12 cellular contexts compared by ENCODE assay signal in the genomic region with DNA sequence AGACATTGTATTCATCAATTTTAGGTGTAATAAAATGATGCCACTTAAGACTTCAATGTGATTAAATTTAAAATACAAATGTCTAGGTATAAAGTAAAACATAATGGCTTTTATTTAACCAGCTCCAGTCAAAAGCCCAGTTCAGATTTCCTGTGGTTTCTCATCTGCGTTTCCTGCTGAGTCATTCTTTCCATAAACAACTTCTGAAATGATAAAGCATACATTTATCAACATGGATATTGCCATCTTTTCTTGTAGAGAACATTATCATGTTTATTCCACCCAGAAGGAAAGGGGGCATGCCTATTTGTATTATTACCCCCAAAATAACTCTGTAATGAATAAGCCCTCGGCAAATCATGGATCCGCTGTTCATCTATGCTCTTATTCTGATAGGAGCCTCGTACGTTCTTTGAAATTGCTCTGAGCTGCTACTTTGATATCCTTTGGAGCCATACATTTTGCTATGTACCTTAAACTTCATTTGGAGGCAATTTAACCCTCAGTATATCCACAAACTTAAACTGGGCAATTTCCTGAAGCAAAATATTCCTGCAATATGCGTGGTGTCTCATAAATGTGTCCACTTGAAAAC. TPM values are rescaled to one million over a fixed set of nuclear protein-coding genes. Genes with fewer than 3 reads are reported as not detected.
DNase-seq lines count a peak whose midpoint lies in the region; ATAC-seq and TF ChIP-seq lines count a peak whose summit lies in the region.
"Had no signal": no experiment of that assay in that cellular context is flagged by ENCODE, and none has a peak within 500 bp of the region (broad histone marks: within the 10 kb centered on the region; RNA-seq: fewer than 3 reads in every experiment).

No MANE protein-coding gene starts in this region.

- no peaks in the 10 kb centered on the region for H3K79me2 ChIP-seq in smooth muscle cell (ENCODE audit: low read depth)

- peak overlapping the region; percentile 47 for H3K4me2 ChIP-seq in smooth muscle cell

- no peak for ATAC-seq in GM19351 (IDR thresholded peaks at IDR 0.05; ENCODE audit: unreplicated experiment)
- no peak for ATAC-seq in HG02759 (IDR thresholded peaks at IDR 0.05; ENCODE audit: unreplicated experiment)
- ATAC-seq in HG03520 (IDR thresholded peaks at IDR 0.05; ENCODE audit: unreplicated experiment): no peak
- ATAC-seq: WTC11 had no signal

- H3K27me3 ChIP-seq in smooth muscle cell (ENCODE audit: low read depth): no peaks in the 10 kb centered on the region

- no peak for TF ChIP-seq CTCF in smooth muscle cell (IDR thresholded peaks at IDR 0.05; ENCODE audit: borderline replicate concordance, insufficient read depth, poor library complexity, severe bottlenecking)

- peaks cover 46% of the 10 kb centered on the region for H3K27me3 Mint-ChIP-seq in activated CD4-positive, alpha-beta T cell treated with anti-CD3 and anti-CD28 coated beads, Interleukin-2, amount 10 ng/mL, durations not matched to agents 7 days and 5 days

- H3K27ac Mint-ChIP-seq in activated CD4-positive, alpha-beta T cell treated with anti-CD3 and anti-CD28 coated beads, Interleukin-2, amount 10 ng/mL, durations not matched to agents 7 days and 5 days: no peak overlapping the region
- H3K27ac Mint-ChIP-seq: mesothelial cell of epicardium had no signal

- peak; percentile 13 for DNase-seq in activated CD4-positive, alpha-beta T cell treated with anti-CD3 and anti-CD28 coated beads, Interleukin-2, amount 10 ng/mL, durations not matched to agents 7 days and 5 days
- DNase-seq in activated CD4-positive, alpha-beta T cell treated with anti-CD3 and anti-CD28 coated beads for 4 hours: no peak
- peak; percentile 53 for DNase-seq in NCI-H460 (ENCODE audit: extremely low read depth, low read depth)
- peak; percentile 82 to 90 for DNase-seq in dermis microvascular lymphatic vessel endothelial cell (ENCODE audit: low read depth in 2 of 2)
- no peak for DNase-seq in smooth muscle cell (lab: John Stamatoyannopoulos, UW; ENCODE audit: unreplicated experiment)
- DNase-seq: caudate nucleus; CD8-positive, alpha-beta memory T cell had no signal

- H3K4me1 ChIP-seq in smooth muscle cell (ENCODE audit: low read depth): peaks cover 10% of the 10 kb centered on the region

- no peak overlapping the region for H3K4me3 Mint-ChIP-seq in activated CD4-positive, alpha-beta T cell treated with anti-CD3 and anti-CD28 coated beads, Interleukin-2, amount 10 ng/mL, durations not matched to agents 7 days and 5 days
- H3K4me3 Mint-ChIP-seq: mesothelial cell of epicardium, WTC11 had no signal

- H4K20me1 ChIP-seq in smooth muscle cell (ENCODE audit: low read depth): no peaks in the 10 kb centered on the region

- H3K27ac ChIP-seq in smooth muscle cell (ENCODE audit: low read depth): peak overlapping the region; percentile 59

- H3K4me3 ChIP-seq in smooth muscle cell: no peak overlapping the region

- peak overlapping the region; percentile 52 for H2AFZ ChIP-seq in smooth muscle cell (ENCODE audit: low read depth)

- H3F3A ChIP-seq in smooth muscle cell (ENCODE audit: low read depth): no peaks in the 10 kb centered on the region

- 54% methylated on average over 6 of the region's 6 CpGs for WGBS in smooth muscle cell (ENCODE audit: low lambda C conversion rate)

- CTCF ChIA-PET in activated CD4-positive, alpha-beta T cell treated with anti-CD3 and anti-CD28 coated beads, Interleukin-2, amount 10 ng/mL, durations not matched to agents 7 days and 5 days (lab: Charles Lee): interaction anchor here (0.7 kb wide), 1 partner anchor 8 kb away, joined by 3 read pairs; no protein-coding TSS in a partner anchor

- peaks cover 19% of the 10 kb centered on the region for H3K4me1 Mint-ChIP-seq in activated CD4-positive, alpha-beta T cell treated with anti-CD3 and anti-CD28 coated beads, Interleukin-2, amount 10 ng/mL, durations not matched to agents 7 days and 5 days

- H3K36me3 Mint-ChIP-seq in activated CD4-positive, alpha-beta T cell treated with anti-CD3 and anti-CD28 coated beads, Interleukin-2, amount 10 ng/mL, durations not matched to agents 7 days and 5 days (ENCODE audit: low read depth): no peaks in the 10 kb centered on the region
- H3K36me3 Mint-ChIP-seq: mesothelial cell of epicardium had no signal

- POLR2A ChIA-PET in activated CD4-positive, alpha-beta T cell treated with anti-CD3 and anti-CD28 coated beads, Interleukin-2, amount 10 ng/mL, durations not matched to agents 7 days and 5 days (lab: Charles Lee): no interaction called here

- no peak overlapping the region for H3K9ac ChIP-seq in smooth muscle cell (ENCODE audit: low read depth)

- H3K9me3 ChIP-seq in smooth muscle cell (replicated peaks; ENCODE audit: low read depth): no peaks in the 10 kb centered on the region

- no peaks in the 10 kb centered on the region for H3K9me3 Mint-ChIP-seq in activated CD4-positive, alpha-beta T cell treated with anti-CD3 and anti-CD28 coated beads, Interleukin-2, amount 10 ng/mL, durations not matched to agents 7 days and 5 days
- H3K9me3 Mint-ChIP-seq: CD8-positive, alpha-beta memory T cell had no signal

- H3K36me3 ChIP-seq in smooth muscle cell (ENCODE audit: low read depth): no peaks in the 10 kb centered on the region

RNA-seq across cellular contexts. Expression of a gene that starts 28.3 kb away (rescaled TPM):
- 10 to 100 TPM; 60.9 to 61.1 TPM for total RNA-seq in activated CD4-positive, alpha-beta T cell treated with anti-CD3 and anti-CD28 coated beads, Interleukin-2, amount 10 ng/mL, durations not matched to agents 7 days and 5 days
- 83.5 and 93.8 TPM in 2 replicates for total RNA-seq in NCI-H460 (2014; rRNA removed; shearing (Covaris generic))
- 7.8 and 13.5 TPM in 2 replicates for polyA plus RNA-seq in NCI-H460 (2014; cell fraction: nucleus; rRNA removed)
- total RNA-seq in dermis microvascular lymphatic vessel endothelial cell (99.9 and 124 TPM in 2 replicates), smooth muscle cell (20.3 and 29.9 TPM in 2 replicates)
- polyA plus RNA-seq in smooth muscle cell: 355 and 390 TPM in 2 replicates

Comparison
In these comparisons a context has a peak if more than half of its experiments do, and no peak if none do; other contexts are left out.
1. DNase-seq: peak in activated CD4-positive, alpha-beta T cell treated with anti-CD3 and anti-CD28 coated beads, Interleukin-2, amount 10 ng/mL, durations not matched to agents 7 days and 5 days (single experiment), NCI-H460 (single experiment) and dermis microvascular lymphatic vessel endothelial cell (2 of 2); none in activated CD4-positive, alpha-beta T cell treated with anti-CD3 and anti-CD28 coated beads for 4 hours (0 of 2) and smooth muscle cell (single experiment).